In genomic region chr4:30939684-30940083, GRCh38 we compare ENCODE assay signal across 16 cellular contexts.
DNase-seq lines count a peak whose midpoint lies in the region; ATAC-seq, FAIRE-seq and TF ChIP-seq lines count a peak whose summit lies in the region.
"Had no signal": no experiment of that assay in that cellular context is flagged by ENCODE, and none has a peak within 500 bp of the region (broad histone marks: within the 10 kb centered on the region; RNA-seq: fewer than 3 reads in every experiment).

No MANE protein-coding gene starts in this region.

- TF ChIP-seq CTCF in HEK293 (tag by site-specific recombination; IDR thresholded peaks at IDR 0.05) (no peak), SU-DHL-6 (IDR thresholded peaks at IDR 0.05; ENCODE audit: insufficient read depth, low read length, poor library complexity, severe bottlenecking) (no peak), keratinocyte (optimal IDR thresholded peaks at IDR 0.05 in 1 of 3, IDR thresholded peaks at IDR 0.05 in 1 of 3, conservative IDR thresholded peaks at IDR 0.05 in 1 of 3; ENCODE audit: extremely low read depth in 1 of 3, insufficient read depth in 2 of 3, low read length in 3 of 3) (no peak)

- no peaks in the 10 kb centered on the region for H3F3A ChIP-seq in SU-DHL-6 (ENCODE audit: insufficient read depth)

- H3K36me3 ChIP-seq in HEK293 (ENCODE audit: control insufficient read depth in 2 of 2, insufficient read depth in 1 of 2, low read length in 2 of 2) = no peaks in the 10 kb centered on the region
- H3K36me3 ChIP-seq in SU-DHL-6 (ENCODE audit: low read length) = 0 out of 2 replicates have a peak, but pooled peaks cover 4% of the 10 kb centered on the region
- H3K36me3 ChIP-seq in keratinocyte (ENCODE audit: control insufficient read depth in 2 of 2, extremely low read depth in 1 of 2, insufficient read depth in 2 of 2, low read length in 2 of 2) = no peaks in the 10 kb centered on the region
- H3K36me3 ChIP-seq: BLaER1, HAP-1 had no signal

- ATAC-seq in GM18861 (IDR thresholded peaks at IDR 0.05; ENCODE audit: unreplicated experiment) (no peak), GM21529 (IDR thresholded peaks at IDR 0.05; ENCODE audit: unreplicated experiment) (no peak)
- ATAC-seq: A549, K562 had no signal

- H3K79me2 ChIP-seq in SU-DHL-6 (ENCODE audit: insufficient read depth, low read length) (no peaks in the 10 kb centered on the region), keratinocyte (ENCODE audit: control insufficient read depth, insufficient read depth, low read length) (no peaks in the 10 kb centered on the region)

- dilution Hi-C loops in keratinocyte (cut with MboI; ENCODE audit: extremely low pct_ligation_motif_present, low sequenced_read_pairs) = no loop called here

- CTCF ChIA-PET in HEK293 (lab: Yijun Ruan, JAX) = no interaction called here

- H3K9me3 ChIP-seq in HEK293 (ENCODE audit: control insufficient read depth, insufficient read depth, low read depth, low read length) (no peaks in the 10 kb centered on the region), SU-DHL-6 (ENCODE audit: insufficient read depth, low read length) (no peaks in the 10 kb centered on the region), keratinocyte (ENCODE audit: control insufficient read depth, low read depth, low read length) (no peaks in the 10 kb centered on the region)
- H3K9me3 ChIP-seq: A549, BLaER1, HAP-1 had no signal

- H3K9ac ChIP-seq in SU-DHL-6 (ENCODE audit: low read length) (no peak overlapping the region), keratinocyte (ENCODE audit: control insufficient read depth, extremely low read depth, insufficient read depth, low read length) (no peak overlapping the region)
- H3K9ac ChIP-seq: BLaER1 had no signal

- POLR2A ChIA-PET in HEK293 (lab: Yijun Ruan, JAX) = no interaction called here

- no peak for DNase-seq in keratinocyte (ENCODE audit: low read depth, low spot score)
- DNase-seq in NK-92 treated with Interleukin-12 subunit alpha and Interleukin-12 subunit beta, amount 100 ng/mL, for 24 hours (lab: John Stamatoyannopoulos, UW) = no peak
- DNase-seq: CD4-positive, alpha-beta memory T cell; DMS153; DMS79 treated with DMSO at 0.1 percent for 48 hours; GF-D8; IMR-90 had no signal

- H3K9me1 ChIP-seq in keratinocyte (ENCODE audit: control insufficient read depth, extremely low read depth, insufficient read depth, low read length) = no peaks in the 10 kb centered on the region

- peak overlapping the region; percentile 5; the same call in 1 of the 2 replicates for H3K27ac ChIP-seq in HEK293 (ENCODE audit: extremely low read depth, low read depth, low read length)
- H3K27ac ChIP-seq in SU-DHL-6 (ENCODE audit: low read depth, low read length) = no peak overlapping the region
- peak overlapping the region; percentile 45 for H3K27ac ChIP-seq in keratinocyte (ENCODE audit: control insufficient read depth, insufficient read depth, low read length)
- H3K27ac ChIP-seq: A549, BLaER1 had no signal

- no peak overlapping the region for H3K4me3 ChIP-seq in HEK293 (ENCODE audit: low read depth, low read length)
- no peak overlapping the region for H3K4me3 ChIP-seq in SU-DHL-6 (ENCODE audit: insufficient read depth, low read length, poor library complexity, severe bottlenecking)
- no peak overlapping the region for H3K4me3 ChIP-seq in keratinocyte (ENCODE audit: control insufficient read depth in 2 of 3, extremely low read depth in 1 of 3, insufficient read depth in 2 of 3, low read depth in 1 of 3, low read length in 3 of 3)
- H3K4me3 ChIP-seq: A549, BLaER1, HAP-1, K562 had no signal

- no peaks in the 10 kb centered on the region for H3K9me2 ChIP-seq in SU-DHL-6 (replicated peaks; ENCODE audit: insufficient read depth, low read length)

- FAIRE-seq in keratinocyte (lab: Jason Lieb, UNC) = no peak
- FAIRE-seq: A549, HTR-8/SVneo, K562 had no signal

- H3K4me1 ChIP-seq in HEK293 (ENCODE audit: control insufficient read depth, insufficient read depth, low read length) = peaks cover 10% of the 10 kb centered on the region
- H3K4me1 ChIP-seq in keratinocyte (ENCODE audit: control insufficient read depth, extremely low read depth, insufficient read depth, low read length) = peaks cover 27% of the 10 kb centered on the region
- H3K4me1 ChIP-seq: A549, BLaER1 had no signal

- H2AFZ ChIP-seq in SU-DHL-6 (ENCODE audit: low read depth, low read length, severe bottlenecking) = peak overlapping the region; percentile 57
- peak overlapping the region; percentile 76 for H2AFZ ChIP-seq in keratinocyte (ENCODE audit: control insufficient read depth, low read length)

- H3K4me2 ChIP-seq in SU-DHL-6 (ENCODE audit: low read depth, low read length, poor library complexity, severe bottlenecking) (no peak overlapping the region), keratinocyte (ENCODE audit: control insufficient read depth, extremely low read depth, insufficient read depth, low read depth, low read length) (no peak overlapping the region)
- H3K4me2 ChIP-seq: A549, BLaER1 had no signal

- H4K20me1 ChIP-seq in SU-DHL-6 (ENCODE audit: low read depth, low read length) (no peaks in the 10 kb centered on the region), keratinocyte (ENCODE audit: control insufficient read depth, extremely low read depth, insufficient read depth, low read length) (no peaks in the 10 kb centered on the region)
- H4K20me1 ChIP-seq: BLaER1 had no signal

- H3K27me3 ChIP-seq in SU-DHL-6 (ENCODE audit: low read length) (no peaks in the 10 kb centered on the region), keratinocyte (ENCODE audit: control insufficient read depth, extremely low read depth, insufficient read depth, low read length) (no peaks in the 10 kb centered on the region)
- H3K27me3 ChIP-seq: BLaER1 had no signal

TF ChIP-seq in HEK293, 187 proteins besides CTCF, POLR2A, EP300 and RAD21 (continues in another document):
- 0 out of 2 replicates have a peak, but pooled peaks have one; percentile 37 for TF ChIP-seq ZNF580 (tag by site-specific recombination; IDR thresholded peaks at IDR 0.05)
- no peak for TF ChIP-seq INSM2 (tag by site-specific recombination; IDR thresholded peaks at IDR 0.05)
- TF ChIP-seq ZBTB44 (tag by site-specific recombination; IDR thresholded peaks at IDR 0.05) = peak; percentile 12; the same call in 1 of the 2 replicates
- no peak for TF ChIP-seq ZNF391 (tag by site-specific recombination; IDR thresholded peaks at IDR 0.05; ENCODE audit: borderline replicate concordance, low read depth)
- TF ChIP-seq ZNF239 (tag by site-specific recombination; IDR thresholded peaks at IDR 0.05) = no peak
- TF ChIP-seq PRDM6 (tag by site-specific recombination; IDR thresholded peaks at IDR 0.05) = peak; percentile 29
- TF ChIP-seq KLF16 (tag by site-specific recombination; IDR thresholded peaks at IDR 0.05) = no peak
- TF ChIP-seq ELK4 (IDR thresholded peaks at IDR 0.05; ENCODE audit: borderline replicate concordance, low read depth, low read length) = no peak
- 0 out of 2 replicates have a peak, but pooled peaks have one; percentile 66 for TF ChIP-seq GFI1B (tag by site-specific recombination; IDR thresholded peaks at IDR 0.05)
